In the genomic region with DNA sequence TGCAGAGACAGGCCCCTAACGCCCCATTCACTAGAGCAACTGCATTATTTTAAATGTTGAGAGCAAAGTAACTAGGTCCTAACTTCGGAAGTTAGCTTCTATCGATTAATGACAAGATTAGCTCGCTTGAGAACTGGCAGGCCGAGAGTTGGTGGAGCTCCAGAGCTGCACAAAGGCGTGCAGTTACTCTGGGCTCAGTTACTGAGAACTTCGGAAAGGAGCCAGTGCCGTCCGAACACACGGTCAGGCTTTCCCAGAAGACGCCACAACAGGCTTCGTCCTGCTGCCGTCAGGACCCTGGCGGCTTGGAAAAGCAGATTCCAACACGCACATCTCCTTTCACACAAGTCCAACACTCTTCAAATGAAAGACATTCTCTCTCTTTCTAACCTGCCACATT, we compare ENCODE assay signal across 22 cellular contexts. TPM values are rescaled to one million over a fixed set of nuclear protein-coding genes. Genes with fewer than 3 reads are reported as not detected.
A peak's percentile ranks its signal among the peaks of the same experiment; 100 is the strongest.
DNase-seq lines count a peak whose midpoint lies in the region; ATAC-seq and TF ChIP-seq lines count a peak whose summit lies in the region.
"Had no signal": no experiment of that assay in that cellular context is flagged by ENCODE, and none has a peak within 500 bp of the region (broad histone marks: within the 10 kb centered on the region; RNA-seq: fewer than 3 reads in every experiment).

No MANE protein-coding gene starts in this region.

- ATAC-seq in HG03378 (IDR thresholded peaks at IDR 0.05; ENCODE audit: unreplicated experiment) (no peak), HG03521 (IDR thresholded peaks at IDR 0.05; ENCODE audit: unreplicated experiment) (no peak)

- no peaks in the 10 kb centered on the region for H3K79me2 ChIP-seq in osteoblast (ENCODE audit: insufficient read depth, low read length)

- no peak overlapping the region for H2AFZ ChIP-seq in osteoblast (ENCODE audit: low read length)

- H3K4me1 ChIP-seq in osteoblast (ENCODE audit: insufficient read depth, low read length) (peaks cover 7% of the 10 kb centered on the region), BE2C (peaks cover 4% of the 10 kb centered on the region; the same call in 1 of the 2 replicates)

- H3K27me3 ChIP-seq in osteoblast (ENCODE audit: insufficient read depth, low read length) (no peaks in the 10 kb centered on the region), BE2C (no peaks in the 10 kb centered on the region)
- H3K27me3 ChIP-seq: BLaER1, MG63 had no signal

- H3K4me2 ChIP-seq in osteoblast (ENCODE audit: insufficient read depth, low read length): no peak overlapping the region
- H3K4me2 ChIP-seq: BLaER1 had no signal

- peaks cover 3% of the 10 kb centered on the region for H4K20me1 ChIP-seq in osteoblast (ENCODE audit: insufficient read depth, low read length)

- no peaks in the 10 kb centered on the region for H3K9me3 ChIP-seq in osteoblast (ENCODE audit: low read depth, low read length)
- no peaks in the 10 kb centered on the region for H3K9me3 ChIP-seq in BE2C
- H3K9me3 ChIP-seq: BLaER1, MG63 had no signal

- no peak for TF ChIP-seq CTCF in VCaP (conservative IDR thresholded peaks at IDR 0.05)
- no peak for TF ChIP-seq CTCF in osteoblast (IDR thresholded peaks at IDR 0.05; ENCODE audit: extremely low read depth, low read depth, low read length)
- no peak for TF ChIP-seq CTCF in BE2C (IDR thresholded peaks at IDR 0.05; ENCODE audit: low read depth, low read length)

- H3K4me3 ChIP-seq in osteoblast (ENCODE audit: insufficient read depth, low read length): no peak overlapping the region
- H3K4me3 ChIP-seq in BE2C (ENCODE audit: low read depth, low read length): no peak overlapping the region
- H3K4me3 ChIP-seq: BLaER1, MG63 had no signal

- H3K36me3 ChIP-seq in osteoblast (ENCODE audit: insufficient read depth, low read length): peaks cover 23% of the 10 kb centered on the region
- peaks cover 12% of the 10 kb centered on the region for H3K36me3 ChIP-seq in BE2C
- H3K36me3 ChIP-seq: MG63 had no signal

- peak; percentile 80 for DNase-seq in Ammon's horn (ENCODE audit: low spot score)
- DNase-seq in head of caudate nucleus: peak in 35 of 42 donors; percentile 26 to 82 (median 54)
- peak; percentile 17 for DNase-seq in osteoblast (ENCODE audit: insufficient read length, low spot score, missing footprints)
- DNase-seq in BE2C: no peak
- DNase-seq in activated CD4-positive, CD25-positive, alpha-beta regulatory T cell (lab: John Stamatoyannopoulos, UW): no peak
- DNase-seq: CD4-positive, alpha-beta T cell; COR-L47; DMS 273 treated with DMSO at 0.1 percent for 48 hours; DMS79 treated with DMSO at 0.1 percent for 48 hours; Kasumi-1; MG63; NCI-H187; NCI-H446; NCI-H526; OCI-M1; SHP77 had no signal

- intact Hi-C loops in head of caudate nucleus (cut with DNase I): no loop called here

- H3K27ac ChIP-seq in VCaP (peak overlapping the region; percentile 93), osteoblast (ENCODE audit: low read depth, low read length) (no peak overlapping the region)
- H3K27ac ChIP-seq: BLaER1 had no signal

RNA-seq across cellular contexts. Expression of gene TESC, which starts 45.4 kb away (rescaled TPM):
- not detected in 2 replicates for total RNA-seq in osteoblast
- polyA plus RNA-seq in BE2C (2012; ENCODE audit: insufficient read depth, insufficient read length, low read depth): not detected
- total RNA-seq: A673, RPMI7951 had no signal

RNA-seq across cellular contexts. Expression of gene FBXO21, which starts 45.7 kb away (rescaled TPM):
- total RNA-seq in osteoblast: 72.8 and 81.1 TPM in 2 replicates
- polyA plus RNA-seq in BE2C (2012; ENCODE audit: insufficient read depth, insufficient read length, low read depth): 36.9 TPM

Comparison
In these comparisons a context has a peak if more than half of its experiments do, and no peak if none do; other contexts are left out.
1. DNase-seq: peak in Ammon's horn (single experiment), head of caudate nucleus (35 of 42) and osteoblast (single experiment); none in BE2C (single experiment) and activated CD4-positive, CD25-positive, alpha-beta regulatory T cell (0 of 4).